Comparison of ENCODE assay signal across 13 cellular contexts in genomic region chr6:33116881-33117711, GRCh38. TPM values are rescaled to one million over a fixed set of nuclear protein-coding genes. Genes with fewer than 3 reads are reported as not detected.
DNase-seq lines count a peak whose midpoint lies in the region; FAIRE-seq and TF ChIP-seq lines count a peak whose summit lies in the region.
"Had no signal": no experiment of that assay in that cellular context is flagged by ENCODE, and none has a peak within 500 bp of the region (broad histone marks: within the 10 kb centered on the region; RNA-seq: fewer than 3 reads in every experiment).

No MANE protein-coding gene starts in this region.

- H3K9me2 ChIP-seq in GM23248 (ENCODE audit: insufficient read depth) (no peaks in the 10 kb centered on the region), MM.1S (replicated peaks; ENCODE audit: insufficient read depth, low read length) (no peaks in the 10 kb centered on the region)

- peaks cover 69% of the 10 kb centered on the region for H3K27me3 Mint-ChIP-seq in astrocyte (ENCODE audit: low read depth, unreplicated experiment)

- peaks cover 12% of the 10 kb centered on the region for H3K4me1 Mint-ChIP-seq in astrocyte (ENCODE audit: low read depth, unreplicated experiment)

- no peak overlapping the region for H3K27ac Mint-ChIP-seq in astrocyte (ENCODE audit: unreplicated experiment)

- H3K36me3 ChIP-seq in BLaER1: no peaks in the 10 kb centered on the region
- no peaks in the 10 kb centered on the region for H3K36me3 ChIP-seq in GM23248 (ENCODE audit: low read depth)
- no peaks in the 10 kb centered on the region for H3K36me3 ChIP-seq in astrocyte (ENCODE audit: insufficient read depth, low read length)
- no peaks in the 10 kb centered on the region for H3K36me3 ChIP-seq in mesodermal cell (ENCODE audit: control insufficient read depth, insufficient read depth, low read length)
- no peaks in the 10 kb centered on the region for H3K36me3 ChIP-seq in MM.1S (replicated peaks; ENCODE audit: insufficient read depth, low read length)
- H3K36me3 ChIP-seq in suprapubic skin: no peaks in the 10 kb centered on the region
- H3K36me3 ChIP-seq: vagina had no signal

- TF ChIP-seq EP300 in suprapubic skin (IDR thresholded peaks at IDR 0.05): no peak

- H3K4me2 ChIP-seq in BLaER1: peak overlapping the region; percentile 51
- no peak overlapping the region for H3K4me2 ChIP-seq in GM23248 (ENCODE audit: unreplicated experiment)
- no peak overlapping the region for H3K4me2 ChIP-seq in astrocyte (ENCODE audit: low read length)
- H3K4me2 ChIP-seq in MM.1S (ENCODE audit: low read depth, low read length): no peak overlapping the region

- no peak overlapping the region for H3K9ac ChIP-seq in BLaER1
- H3K9ac ChIP-seq in GM23248: no peak overlapping the region
- no peak overlapping the region for H3K9ac ChIP-seq in astrocyte (ENCODE audit: low read length)
- no peak overlapping the region for H3K9ac ChIP-seq in MM.1S (ENCODE audit: low read length)

- H3K9me3 Mint-ChIP-seq in astrocyte (ENCODE audit: unreplicated experiment): no peaks in the 10 kb centered on the region

- H3F3A ChIP-seq in GM23248 (ENCODE audit: insufficient read depth): no peaks in the 10 kb centered on the region
- no peaks in the 10 kb centered on the region for H3F3A ChIP-seq in MM.1S (ENCODE audit: insufficient read depth, low read length)

- H4K20me1 ChIP-seq in BLaER1 (no peaks in the 10 kb centered on the region), GM23248 (ENCODE audit: insufficient read depth) (no peaks in the 10 kb centered on the region), astrocyte (ENCODE audit: insufficient read depth, low read length) (no peaks in the 10 kb centered on the region), MM.1S (ENCODE audit: insufficient read depth, low read length) (no peaks in the 10 kb centered on the region)

- H2AFZ ChIP-seq in GM23248: 0 out of 2 replicates have a peak overlapping the region, but pooled peaks have one; percentile 29
- peak overlapping the region; percentile 23 for H2AFZ ChIP-seq in astrocyte (ENCODE audit: low read depth, low read length)
- H2AFZ ChIP-seq in MM.1S (ENCODE audit: low read length): no peak overlapping the region

- H3K79me2 ChIP-seq in GM23248 (ENCODE audit: insufficient read depth) (no peaks in the 10 kb centered on the region), astrocyte (ENCODE audit: insufficient read depth, low read length) (no peaks in the 10 kb centered on the region), MM.1S (ENCODE audit: low read length) (no peaks in the 10 kb centered on the region)

- H3K36me3 Mint-ChIP-seq in astrocyte (ENCODE audit: low read depth, unreplicated experiment): no peaks in the 10 kb centered on the region

- no peak overlapping the region for H3K27ac ChIP-seq in BLaER1
- no peak overlapping the region for H3K27ac ChIP-seq in GM23248
- H3K27ac ChIP-seq in astrocyte (ENCODE audit: low read depth, low read length): no peak overlapping the region
- no peak overlapping the region for H3K27ac ChIP-seq in mesodermal cell (ENCODE audit: low read depth, low read length, severe bottlenecking)
- no peak overlapping the region for H3K27ac ChIP-seq in MM.1S (ENCODE audit: low read length)
- H3K27ac ChIP-seq in suprapubic skin: no peak overlapping the region
- H3K27ac ChIP-seq: vagina had no signal

- WGBS in GM23248 (ENCODE audit: low coverage in 1 of 2, low lambda C conversion rate in 2 of 2, missing lambda C conversion rate in 2 of 2), 2 experiments: 8 to 11% methylated on average over 29 to 31 of the region's 31 CpGs
- WGBS in mesodermal cell (ENCODE audit: insufficient coverage in 2 of 2), 2 experiments: 18 to 23% methylated on average over 28 to 31 of the region's 31 CpGs
- 6% methylated on average over 31 of the region's 31 CpGs for WGBS in suprapubic skin

- DNase-seq in GM23248 (peak; percentile 36), astrocyte (ENCODE audit: low read depth) (no peak), OCI-M1 (lab: John Stamatoyannopoulos, UW) (no peak), MM.1S (no peak), suprapubic skin (ENCODE audit: low spot score in 2 of 2) (no peak), activated gamma-delta T cell treated with Interleukin-2 at 50 U/mL for 16 hours (no peak)
- DNase-seq: DND-41, kidney glomerular epithelial cell, NCI-H1436 treated with DMSO at 0.1 percent for 48 hours, RPMI8226 had no signal

- H3K9me3 ChIP-seq in BLaER1 (no peaks in the 10 kb centered on the region), GM23248 (ENCODE audit: low read depth) (no peaks in the 10 kb centered on the region), astrocyte (ENCODE audit: insufficient read depth, low read depth, low read length) (no peaks in the 10 kb centered on the region), mesodermal cell (ENCODE audit: control insufficient read depth, low read length) (no peaks in the 10 kb centered on the region), MM.1S (replicated peaks; ENCODE audit: insufficient read depth, low read length) (no peaks in the 10 kb centered on the region), suprapubic skin (no peaks in the 10 kb centered on the region)
- H3K9me3 ChIP-seq: vagina had no signal

- peaks cover 30% of the 10 kb centered on the region for H3K27me3 ChIP-seq in BLaER1
- H3K27me3 ChIP-seq in GM23248 (replicated peaks; ENCODE audit: insufficient read depth): peaks cover 63% of the 10 kb centered on the region
- H3K27me3 ChIP-seq in astrocyte (ENCODE audit: insufficient read depth, low read length): peaks cover 49% of the 10 kb centered on the region
- H3K27me3 ChIP-seq in MM.1S (replicated peaks; ENCODE audit: insufficient read depth, low read length): peaks cover 47% of the 10 kb centered on the region
- peaks cover 34% of the 10 kb centered on the region for H3K27me3 ChIP-seq in suprapubic skin
- H3K27me3 ChIP-seq: vagina had no signal

- TF ChIP-seq POLR2A in suprapubic skin (IDR thresholded peaks at IDR 0.05): no peak

- FAIRE-seq in astrocyte (lab: Jason Lieb, UNC): no peak

- H3K4me3 ChIP-seq in BLaER1 (no peak overlapping the region), GM23248 (no peak overlapping the region), astrocyte (ENCODE audit: insufficient read depth, low read depth, low read length) (no peak overlapping the region), mesodermal cell (ENCODE audit: extremely low read depth, insufficient read depth, low read length, poor library complexity, severe bottlenecking) (peak overlapping the region; percentile 5), MM.1S (ENCODE audit: low read length) (no peak overlapping the region), suprapubic skin (no peak overlapping the region)
- H3K4me3 ChIP-seq: vagina had no signal

- H3K4me3 Mint-ChIP-seq in astrocyte (ENCODE audit: unreplicated experiment): peak overlapping the region; percentile 78

- in situ Hi-C loops in GM23248 (cut with MboI): no loop called here

- TF ChIP-seq CTCF in astrocyte (IDR thresholded peaks at IDR 0.05; ENCODE audit: insufficient read depth, low read depth, low read length): no peak
- no peak for TF ChIP-seq CTCF in MM.1S (IDR thresholded peaks at IDR 0.05; ENCODE audit: low read length)
- no peak for TF ChIP-seq CTCF in suprapubic skin (IDR thresholded peaks at IDR 0.05)

- H3K4me1 ChIP-seq in BLaER1 (peaks cover 32% of the 10 kb centered on the region), GM23248 (ENCODE audit: insufficient read depth) (no peaks in the 10 kb centered on the region), astrocyte (ENCODE audit: insufficient read depth, low read length) (no peaks in the 10 kb centered on the region), mesodermal cell (ENCODE audit: control insufficient read depth, insufficient read depth, low read length, poor library complexity, severe bottlenecking) (no peaks in the 10 kb centered on the region), MM.1S (ENCODE audit: low read length) (no peaks in the 10 kb centered on the region), suprapubic skin (peaks cover 8% of the 10 kb centered on the region)
- H3K4me1 ChIP-seq: vagina had no signal

RNA-seq across cellular contexts. Expression of gene HLA-DPB1, which starts 41.3 kb away (rescaled TPM):
- 12.5 and 14.9 TPM in 2 replicates for total RNA-seq in GM23248 (2014; rRNA removed; shearing (Covaris generic))
- 17.8 and 18.9 TPM in 2 replicates for polyA plus RNA-seq in GM23248 (2016; fragmentation: Nextera tagmentation; extraction: Ambion mirVana)
- total RNA-seq in astrocyte (2.7 and 3.4 TPM in 2 replicates), suprapubic skin (10 to 100 TPM; 23.7 to 76.6 (median 51.7) TPM)
- 14.4 TPM for polyA plus RNA-seq in mesodermal cell (2013, experiment 1 of 2)
- polyA plus RNA-seq in mesodermal cell (2013, experiment 2 of 2): 10.3 TPM

RNA-seq across cellular contexts. Expression of gene HLA-DPA1, which starts 43.6 kb away (rescaled TPM):
- 0.89 and 2.5 TPM in 2 replicates for total RNA-seq in GM23248 (2014; rRNA removed; shearing (Covaris generic))
- polyA plus RNA-seq in GM23248 (2016; fragmentation: Nextera tagmentation; extraction: Ambion mirVana): 4.2 and 4.9 TPM in 2 replicates
- total RNA-seq in astrocyte (0.50 and 1.7 TPM in 2 replicates), suprapubic skin (100 to 1,000 TPM in 1 of 4 donors, 10 to 100 TPM in 3; 21.1 to 101 (median 91.3) TPM)
- polyA plus RNA-seq in mesodermal cell (2013, experiment 1 of 2): 6.6 TPM
- 6.1 TPM for polyA plus RNA-seq in mesodermal cell (2013, experiment 2 of 2)
